In genomic region chr6:80618953-80619352, GRCh38 we compare ENCODE assay signal across 30 cellular contexts.
DNase-seq lines count a peak whose midpoint lies in the region; ATAC-seq and TF ChIP-seq lines count a peak whose summit lies in the region.
"Had no signal": no experiment of that assay in that cellular context is flagged by ENCODE, and none has a peak within 500 bp of the region (broad histone marks: within the 10 kb centered on the region; RNA-seq: fewer than 3 reads in every experiment).

No MANE protein-coding gene starts in this region.

- no peak overlapping the region for H3K4me3 ChIP-seq in right atrium auricular region
- H3K4me3 ChIP-seq: BLaER1 treated with 17β-estradiol and CSF1 and Interleukin-3, amounts not matched to agents 10 nM and 100 nM; left lung; sigmoid colon had no signal

- no peak for TF ChIP-seq CTCF in right atrium auricular region (IDR thresholded peaks at IDR 0.05)

- ATAC-seq in esophagus mucosa (peak; percentile 36), GM18498 (IDR thresholded peaks at IDR 0.05; ENCODE audit: unreplicated experiment) (no peak), HG02642 (IDR thresholded peaks at IDR 0.05; ENCODE audit: poor library complexity, unreplicated experiment) (no peak)
- ATAC-seq: left lung; Panc1; stimulated activated naive CD8-positive, alpha-beta T cell treated with anti-CD3 and anti-CD28 coated beads, Interleukin-15, Interleukin-2, amounts not matched to agents 100 U/mL and 50 U/mL, for 24 hours had no signal

- no peak overlapping the region for H3K27ac ChIP-seq in right atrium auricular region
- H3K27ac ChIP-seq: BLaER1 treated with 17β-estradiol and CSF1 and Interleukin-3, amounts not matched to agents 10 nM and 100 nM; epithelial cell of prostate; left lung; sigmoid colon had no signal

- DNase-seq in COLO829 (ENCODE audit: low spot score) (peak; percentile 24), M059J (ENCODE audit: low read depth) (peak; percentile 67), renal cortical epithelial cell (ENCODE audit: low read depth) (peak; percentile 67), NAMALWA (ENCODE audit: low spot score) (no peak), right atrium auricular region (ENCODE audit: low spot score) (no peak)
- DNase-seq: activated CD4-positive, alpha-beta T cell treated with anti-CD3 and anti-CD28 coated beads, Interleukin-2, amount 10 ng/mL, durations not matched to agents 24 days and 14 days; activated effector memory CD4-positive, alpha-beta T cell treated with anti-CD3 and anti-CD28 coated beads, Interleukin-2, amount 50 U/mL, for 16 hours; activated naive CD8-positive, alpha-beta T cell treated with anti-CD3 and anti-CD28 coated beads, Interleukin-2, amount 10 ng/mL, durations not matched to agents 7 days and 5 days; activated T-cell treated with anti-CD3 and anti-CD28 coated beads, Interleukin-2, amount 50 U/mL, for 1 hour; effector CD4-positive, alpha-beta T cell; H7; hypothalamus; KG1; left lung; MM.1S; NCI-H1417; NCI-H2081; NCI-H226; posterior cingulate gyrus; SHP77 treated with DMSO at 0.1 percent for 48 hours; sigmoid colon; stimulated activated CD4-positive, alpha-beta T cell treated with anti-CD3 and anti-CD28 coated beads, Interleukin-15, amount 100 ng/mL, for 24 hours; stimulated activated naive CD8-positive, alpha-beta T cell treated with anti-CD3 and anti-CD28 coated beads, Interleukin-15, Interleukin-2, amounts not matched to agents 100 U/mL and 50 U/mL, for 24 hours; T-helper 9 cell had no signal

- no peaks in the 10 kb centered on the region for H3K27me3 ChIP-seq in right atrium auricular region
- H3K27me3 ChIP-seq: BLaER1 treated with 17β-estradiol and CSF1 and Interleukin-3, amounts not matched to agents 10 nM and 100 nM; left lung; sigmoid colon had no signal

- peaks cover 0 to 6% of the 10 kb centered on the region in 2 donors for H3K9me3 ChIP-seq in right atrium auricular region
- H3K9me3 ChIP-seq: BLaER1 treated with 17β-estradiol and CSF1 and Interleukin-3, amounts not matched to agents 10 nM and 100 nM had no signal

- no peaks in the 10 kb centered on the region for H3K36me3 ChIP-seq in right atrium auricular region
- H3K36me3 ChIP-seq: BLaER1 treated with 17β-estradiol and CSF1 and Interleukin-3, amounts not matched to agents 10 nM and 100 nM; left lung; sigmoid colon had no signal

- H3K4me1 ChIP-seq in right atrium auricular region, result no peaks in the 10 kb centered on the region
- H3K4me1 ChIP-seq: BLaER1 treated with 17β-estradiol and CSF1 and Interleukin-3, amounts not matched to agents 10 nM and 100 nM; left lung; sigmoid colon had no signal

Comparison
In these comparisons a context has a peak if more than half of its experiments do, and no peak if none do; other contexts are left out.
1. DNase-seq: peak in COLO829 (single experiment), M059J (single experiment) and renal cortical epithelial cell (single experiment); none in NAMALWA (single experiment) and right atrium auricular region (single experiment).